In the genomic region with DNA sequence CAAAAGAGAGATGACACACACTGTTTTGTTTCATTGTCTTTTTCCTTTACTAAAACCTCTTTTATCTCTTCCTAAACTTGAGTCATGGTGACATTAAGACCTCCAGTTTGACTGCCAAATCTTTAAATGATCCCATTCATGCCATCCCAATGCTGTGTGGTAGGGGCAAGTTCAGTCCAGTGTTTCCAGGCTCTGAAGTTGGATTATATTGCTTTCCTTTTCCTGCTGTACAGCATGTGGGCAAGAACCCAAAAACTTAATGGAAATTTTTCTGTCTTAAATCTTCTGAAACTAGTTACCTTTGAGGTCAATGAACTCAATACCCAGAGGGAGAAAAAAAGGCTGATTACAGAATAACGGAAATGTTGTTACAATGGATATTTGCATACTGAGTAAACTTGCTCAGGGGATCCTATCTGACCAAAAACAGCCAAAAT, we compare ENCODE assay signal across 23 cellular contexts.
DNase-seq lines count a peak whose midpoint lies in the region; ATAC-seq, FAIRE-seq and TF ChIP-seq lines count a peak whose summit lies in the region.
"Had no signal": no experiment of that assay in that cellular context is flagged by ENCODE, and none has a peak within 500 bp of the region (broad histone marks: within the 10 kb centered on the region; RNA-seq: fewer than 3 reads in every experiment).

No MANE protein-coding gene starts in this region.

- no peak overlapping the region for H3K18ac ChIP-seq in trophoblast cell (ENCODE audit: low read length)

- H3K4me1 Mint-ChIP-seq in activated CD8-positive, alpha-beta T cell treated with anti-CD3 and anti-CD28 coated beads, Interleukin-2, amount 10 ng/mL, durations not matched to agents 7 days and 5 days (ENCODE audit: low read depth): no peaks in the 10 kb centered on the region
- H3K4me1 Mint-ChIP-seq: CD14-positive monocyte, naive B cell had no signal

- H3K4me3 Mint-ChIP-seq in activated CD8-positive, alpha-beta T cell treated with anti-CD3 and anti-CD28 coated beads, Interleukin-2, amount 10 ng/mL, durations not matched to agents 7 days and 5 days: no peak overlapping the region
- H3K4me3 Mint-ChIP-seq: CD14-positive monocyte, H9, naive B cell had no signal

- no peak overlapping the region for H3K4me2 ChIP-seq in GM12878 (ENCODE audit: control insufficient read depth, insufficient read depth)
- no peak overlapping the region for H3K4me2 ChIP-seq in trophoblast cell (ENCODE audit: low read length)

- H3K27me3 ChIP-seq in right cardiac atrium (ENCODE audit: control insufficient read depth, insufficient read depth) (no peaks in the 10 kb centered on the region), GM12878 (replicated peaks in 1 of 2; ENCODE audit: control insufficient read depth in 2 of 2, insufficient read depth in 2 of 2, low read length in 1 of 2) (no peaks in the 10 kb centered on the region), trophoblast cell (ENCODE audit: insufficient read depth, low read length) (no peaks in the 10 kb centered on the region)

- no peak overlapping the region for H2BK5ac ChIP-seq in trophoblast cell (ENCODE audit: low read depth, low read length, poor library complexity)

- no peaks in the 10 kb centered on the region for H3K36me3 Mint-ChIP-seq in activated CD8-positive, alpha-beta T cell treated with anti-CD3 and anti-CD28 coated beads, Interleukin-2, amount 10 ng/mL, durations not matched to agents 7 days and 5 days (ENCODE audit: low read depth)
- H3K36me3 Mint-ChIP-seq: CD14-positive monocyte, naive B cell had no signal

- no peak for TF ChIP-seq EP300 in GM12878 (IDR thresholded peaks at IDR 0.05; ENCODE audit: borderline replicate concordance in 1 of 2, control insufficient read depth in 1 of 2, low read depth in 2 of 2, low read length in 2 of 2)

- H4K91ac ChIP-seq in trophoblast cell (ENCODE audit: low read depth, low read length): no peak overlapping the region

- POLR2A ChIA-PET in GM12878 (lab: Charles Lee): no interaction called here
- POLR2A ChIA-PET in activated CD8-positive, alpha-beta T cell treated with anti-CD3 and anti-CD28 coated beads, Interleukin-2, amount 10 ng/mL, durations not matched to agents 7 days and 5 days (lab: Charles Lee): no interaction called here

- in situ Hi-C loops in GM12878 (cut with MboI): no loop called here

- H4K8ac ChIP-seq in trophoblast cell (ENCODE audit: low read depth, low read length): no peak overlapping the region

- H2BK120ac ChIP-seq in trophoblast cell (ENCODE audit: insufficient read depth, low read length, poor library complexity): no peak overlapping the region

- H3K9me3 Mint-ChIP-seq in activated CD8-positive, alpha-beta T cell treated with anti-CD3 and anti-CD28 coated beads, Interleukin-2, amount 10 ng/mL, durations not matched to agents 7 days and 5 days (ENCODE audit: insufficient read depth): no peaks in the 10 kb centered on the region
- H3K9me3 Mint-ChIP-seq: CD14-positive monocyte had no signal

- H3K27me3 Mint-ChIP-seq in activated CD8-positive, alpha-beta T cell treated with anti-CD3 and anti-CD28 coated beads, Interleukin-2, amount 10 ng/mL, durations not matched to agents 7 days and 5 days (ENCODE audit: low read depth): no peaks in the 10 kb centered on the region

- no peak overlapping the region for H3K4me3 ChIP-seq in right cardiac atrium (ENCODE audit: low read length)
- no peak overlapping the region for H3K4me3 ChIP-seq in GM12878
- no peak overlapping the region for H3K4me3 ChIP-seq in trophoblast cell (ENCODE audit: low read depth, low read length)
- H3K4me3 ChIP-seq: lower lobe of right lung had no signal

- H3K79me2 ChIP-seq in GM12878 (ENCODE audit: control insufficient read depth, insufficient read depth, low read length): no peaks in the 10 kb centered on the region
- H3K79me2 ChIP-seq in trophoblast cell (ENCODE audit: control insufficient read depth, insufficient read depth, low read length, poor library complexity): no peaks in the 10 kb centered on the region

- no peak overlapping the region for H2AK5ac ChIP-seq in trophoblast cell (ENCODE audit: low read length)

- H3K9me3 ChIP-seq in right cardiac atrium (ENCODE audit: control insufficient read depth, low read length) (no peaks in the 10 kb centered on the region), GM12878 (replicated peaks; ENCODE audit: control insufficient read depth, insufficient read depth, low read length) (no peaks in the 10 kb centered on the region), trophoblast cell (ENCODE audit: insufficient read depth, low read depth, low read length) (no peaks in the 10 kb centered on the region)
- H3K9me3 ChIP-seq: lower lobe of right lung had no signal

- H2AFZ ChIP-seq in GM12878 (ENCODE audit: control insufficient read depth, low read depth, low read length) (no peak overlapping the region), trophoblast cell (ENCODE audit: insufficient read depth, low read length, poor library complexity) (no peak overlapping the region)

- H3K36me3 ChIP-seq in GM12878 (ENCODE audit: control insufficient read depth in 2 of 2, insufficient read depth in 2 of 2, low read length in 1 of 2) (no peaks in the 10 kb centered on the region), trophoblast cell (ENCODE audit: control insufficient read depth in 1 of 2, insufficient read depth in 2 of 2, low read length in 2 of 2) (no peaks in the 10 kb centered on the region)
- H3K36me3 ChIP-seq: lower lobe of right lung had no signal

- no peak overlapping the region for H3K27ac Mint-ChIP-seq in activated CD8-positive, alpha-beta T cell treated with anti-CD3 and anti-CD28 coated beads, Interleukin-2, amount 10 ng/mL, durations not matched to agents 7 days and 5 days
- H3K27ac Mint-ChIP-seq: CD14-positive monocyte, H9, naive B cell had no signal

- no peak overlapping the region for H3K4ac ChIP-seq in trophoblast cell (ENCODE audit: low read depth, low read length)

- CTCF ChIA-PET in GM12878 (lab: Yijun Ruan, JAX): no interaction called here
- CTCF ChIA-PET in activated CD8-positive, alpha-beta T cell treated with anti-CD3 and anti-CD28 coated beads, Interleukin-2, amount 10 ng/mL, durations not matched to agents 7 days and 5 days (lab: Charles Lee): no interaction called here

- no peak for FAIRE-seq in GM12878 (lab: Jason Lieb, UNC)

- TF ChIP-seq CTCF in GM12878 (IDR thresholded peaks at IDR 0.05 in 2 of 3, conservative IDR thresholded peaks at IDR 0.05 in 1 of 3; ENCODE audit: control insufficient read depth in 2 of 3, extremely low read depth in 1 of 3, insufficient read depth in 1 of 3, low read depth in 3 of 3, low read length in 3 of 3): no peak

- RAD21 ChIA-PET in GM12878 (lab: Charles Lee; ENCODE audit: unreplicated experiment): no interaction called here

- H3K14ac ChIP-seq in trophoblast cell (ENCODE audit: low read length): no peak overlapping the region

- H3K79me1 ChIP-seq in trophoblast cell (ENCODE audit: low read length): no peaks in the 10 kb centered on the region

- H4K12ac ChIP-seq in trophoblast cell (ENCODE audit: low read depth, low read length): no peak overlapping the region

- TF ChIP-seq RAD21 in GM12878 (IDR thresholded peaks at IDR 0.05; ENCODE audit: insufficient read depth, low read depth, low read length): no peak

- intact Hi-C loops in right cardiac atrium (cut with DNase I) (no loop called here), cardiac septum (cut with DNase I) (no loop called here), GM12878 (cut with micrococcal nuclease; ENCODE audit: unreplicated experiment) (no loop called here)

- H3K9ac ChIP-seq in GM12878 (ENCODE audit: control insufficient read depth, insufficient read depth, low read length) (no peak overlapping the region), trophoblast cell (ENCODE audit: low read length) (no peak overlapping the region)

- H4K20me1 ChIP-seq in GM12878 (ENCODE audit: control insufficient read depth, insufficient read depth): no peaks in the 10 kb centered on the region

- WGBS in right cardiac atrium: 33% methylated on average over 1 of the region's 1 CpG
- WGBS in GM12878 (ENCODE audit: insufficient coverage, insufficient replicate concordance, low lambda C conversion rate, missing lambda C conversion rate): 33% methylated on average over 1 of the region's 1 CpG
- WGBS in trophoblast cell (ENCODE audit: extremely low coverage, insufficient coverage, insufficient read length): no CpG with 5 or more reads among the region's 1 CpG

- DNase-seq in right cardiac atrium (no peak), cardiac septum (ENCODE audit: low spot score) (no peak), GM12878 (ENCODE audit: low read depth, low spot score) (no peak), iris pigment epithelial cell (ENCODE audit: low read depth) (peak; percentile 22), DMS153 (lab: John Stamatoyannopoulos, UW) (no peak), trophoblast cell (no peak)
- DNase-seq in activated CD8-positive, alpha-beta T cell treated with anti-CD3 and anti-CD28 coated beads, Interleukin-2, amount 10 ng/mL, durations not matched to agents 7 days and 5 days: no peak
- DNase-seq: activated CD4-positive, alpha-beta T cell treated with anti-CD3 and anti-CD28 coated beads, Interleukin-2, amount 50 U/mL, for 48 hours; activated naive CD4-positive, alpha-beta T cell treated with Interleukin-2 at 50 U/mL for 16 hours; activated T-cell treated with anti-CD3 and anti-CD28 coated beads, Interleukin-2, amount 50 U/mL, for 1 hour; glutamatergic neuron; H9; KBM-7; lower lobe of right lung; naive B cell; NCI-H1092; NCI-H2081 treated with DMSO at 0.1 percent for 48 hours; NCI-H510A; stimulated activated CD4-positive, alpha-beta T cell treated with anti-CD3 and anti-CD28 coated beads, Interleukin-4, amount 100 ng/mL, for 4 hours; T-helper 1 cell had no signal

- no peak overlapping the region for H2BK12ac ChIP-seq in trophoblast cell (ENCODE audit: low read length)

- SMC1A ChIA-PET in GM12878 (lab: Charles Lee; ENCODE audit: uncharacterized antibody, unreplicated experiment): no interaction called here

- no peak overlapping the region for H3K27ac ChIP-seq in right cardiac atrium (ENCODE audit: low read length)
- H3K27ac ChIP-seq in GM12878 (ENCODE audit: control insufficient read depth, insufficient read depth): no peak overlapping the region
- H3K27ac ChIP-seq in trophoblast cell (ENCODE audit: low read depth, low read length): no peak overlapping the region
- H3K27ac ChIP-seq: lower lobe of right lung, VCaP had no signal

- BruUV-seq in GM12878 (replicated peaks; lab: Mats Ljungman, UMichigan): no TSS peak

- H3K4me1 ChIP-seq in right cardiac atrium (ENCODE audit: control insufficient read depth, insufficient read depth, low read length) (peaks cover 6% of the 10 kb centered on the region), GM12878 (ENCODE audit: control insufficient read depth, insufficient read depth, low read length) (no peaks in the 10 kb centered on the region), trophoblast cell (ENCODE audit: control insufficient read depth in 1 of 2, insufficient read depth in 2 of 2, low read length in 2 of 2) (no peaks in the 10 kb centered on the region)

- no peak for TF ChIP-seq POLR2A in GM12878 (IDR thresholded peaks at IDR 0.05; ENCODE audit: low read depth, low read length)

- ATAC-seq in right cardiac atrium (peak; percentile 50 to 82), GM12878 (peak; percentile 75), HG03045 (IDR thresholded peaks at IDR 0.05; ENCODE audit: unreplicated experiment) (no peak)
- ATAC-seq in activated CD8-positive, alpha-beta T cell treated with anti-CD3 and anti-CD28 coated beads, Interleukin-2, amount 10 ng/mL, durations not matched to agents 7 days and 5 days: no peak
- ATAC-seq: lower lobe of right lung had no signal

- no peak overlapping the region for H3K23ac ChIP-seq in trophoblast cell (ENCODE audit: low read length)

Comparison
In these comparisons a context has a peak if more than half of its experiments do, and no peak if none do; other contexts are left out.
1. ATAC-seq: peak in right cardiac atrium (2 of 2) and GM12878 (single experiment); none in HG03045 (single experiment) and activated CD8-positive, alpha-beta T cell treated with anti-CD3 and anti-CD28 coated beads, Interleukin-2, amount 10 ng/mL, durations not matched to agents 7 days and 5 days (single experiment).